In genomic region chr21:37783016-37783415, GRCh38 we compare ENCODE assay signal across 18 cellular contexts.
A peak's percentile ranks its signal among the peaks of the same experiment; 100 is the strongest.
DNase-seq lines count a peak whose midpoint lies in the region; ATAC-seq and TF ChIP-seq lines count a peak whose summit lies in the region.
"Had no signal": no experiment of that assay in that cellular context is flagged by ENCODE, and none has a peak within 500 bp of the region (broad histone marks: within the 10 kb centered on the region; RNA-seq: fewer than 3 reads in every experiment).

No MANE protein-coding gene starts in this region.

- no peak overlapping the region for H3K4me2 ChIP-seq in GM23248 (ENCODE audit: unreplicated experiment)
- H3K4me2 ChIP-seq: PC-9 had no signal

- H3K9ac ChIP-seq in GM23248, result no peak overlapping the region

- in situ Hi-C loops in GM23248 (cut with MboI), result no loop called here
- in situ Hi-C loops in brain microvascular endothelial cell (cut with HindIII; ENCODE audit: low pct_ligation_motif_present, low sequenced_read_pairs), result no loop called here

- H3K4me3 ChIP-seq in GM23248, result no peak overlapping the region
- H3K4me3 ChIP-seq in brain microvascular endothelial cell (ENCODE audit: low read depth, low read length), result no peak overlapping the region
- H3K4me3 ChIP-seq in fibroblast of the aortic adventitia (ENCODE audit: low read depth, low read length), result no peak overlapping the region
- no peak overlapping the region for H3K4me3 ChIP-seq in thyroid gland (replicated peaks in 1 of 3)
- H3K4me3 ChIP-seq: HAP-1, PC-9, SJSA1 had no signal

- no peaks in the 10 kb centered on the region for H4K20me1 ChIP-seq in GM23248 (ENCODE audit: insufficient read depth)

- H3K27me3 ChIP-seq in GM23248 (replicated peaks; ENCODE audit: insufficient read depth), result no peaks in the 10 kb centered on the region
- H3K27me3 ChIP-seq in brain microvascular endothelial cell (replicated peaks), result no peaks in the 10 kb centered on the region
- no peaks in the 10 kb centered on the region for H3K27me3 ChIP-seq in thyroid gland
- H3K27me3 ChIP-seq: SJSA1 had no signal

- H3K27ac ChIP-seq in GM23248 (no peak overlapping the region), brain microvascular endothelial cell (no peak overlapping the region), thyroid gland (no peak overlapping the region)
- H3K27ac ChIP-seq: C4-2B, HL-60, PC-9, SJSA1 had no signal

- H3K36me3 ChIP-seq in GM23248 (ENCODE audit: low read depth) (no peaks in the 10 kb centered on the region), brain microvascular endothelial cell (replicated peaks) (no peaks in the 10 kb centered on the region), thyroid gland (no peaks in the 10 kb centered on the region)
- H3K36me3 ChIP-seq: HAP-1, SJSA1 had no signal

- TF ChIP-seq CTCF in brain microvascular endothelial cell (IDR thresholded peaks at IDR 0.05; ENCODE audit: low read depth, low read length, missing control alignments) (no peak), fibroblast of the aortic adventitia (IDR thresholded peaks at IDR 0.05; ENCODE audit: insufficient read depth, low read length) (no peak), thyroid gland (IDR thresholded peaks at IDR 0.05) (no peak)

- DNase-seq in AG08395 (ENCODE audit: low spot score), result peak; percentile 31
- peak; percentile 42 for DNase-seq in GM23248
- DNase-seq in brain microvascular endothelial cell, result peak; percentile 51
- peak; percentile 16 for DNase-seq in fibroblast of the aortic adventitia (ENCODE audit: low read depth)
- DNase-seq in thyroid gland, result no peak
- no peak for DNase-seq in activated T-cell treated with anti-CD3 and anti-CD28 coated beads, Interleukin-2, amount 50 U/mL, for 48 hours
- DNase-seq in activated CD4-positive, alpha-beta T cell treated with anti-CD3 and anti-CD28 coated beads, Interleukin-2, amount 50 U/mL, for 48 hours, result no peak
- DNase-seq: DMS 273 treated with DMSO at 0.1 percent for 48 hours, NCI-H1417, NCI-H1930, NCI-H510A, NCI-H774, PC-9 had no signal

- H3K9me3 ChIP-seq in GM23248 (ENCODE audit: low read depth) (no peaks in the 10 kb centered on the region), thyroid gland (no peaks in the 10 kb centered on the region)
- H3K9me3 ChIP-seq: SJSA1 had no signal

- H3K4me1 ChIP-seq in GM23248 (ENCODE audit: insufficient read depth) (peaks cover 31% of the 10 kb centered on the region), thyroid gland (no peaks in the 10 kb centered on the region)
- H3K4me1 ChIP-seq: HAP-1 had no signal

- WGBS in GM23248 (ENCODE audit: low coverage in 1 of 2, low lambda C conversion rate in 2 of 2, missing lambda C conversion rate in 2 of 2), 2 experiments, result 73 to 77% methylated on average over 6 of the region's 6 CpGs
- WGBS in thyroid gland, 2 donors, result 91 to 93% methylated on average over 6 of the region's 6 CpGs

- H3F3A ChIP-seq in GM23248 (ENCODE audit: insufficient read depth), result peaks cover 11% of the 10 kb centered on the region

- H3K9me2 ChIP-seq in GM23248 (ENCODE audit: insufficient read depth), result no peaks in the 10 kb centered on the region

- H2AFZ ChIP-seq in GM23248, result no peak overlapping the region
- H2AFZ ChIP-seq: PC-9 had no signal

- no peaks in the 10 kb centered on the region for H3K79me2 ChIP-seq in GM23248 (ENCODE audit: insufficient read depth)

- TF ChIP-seq POLR2A in thyroid gland (IDR thresholded peaks at IDR 0.05), result no peak

- ATAC-seq in GM18867 (IDR thresholded peaks at IDR 0.05; ENCODE audit: unreplicated experiment), result no peak

- intact Hi-C loops in thyroid gland (cut with DNase I), result no loop called here

Comparison
In these comparisons a context has a peak if more than half of its experiments do, and no peak if none do; other contexts are left out.
1. DNase-seq: peak in AG08395 (single experiment), GM23248 (single experiment), brain microvascular endothelial cell (single experiment) and fibroblast of the aortic adventitia (single experiment); none in thyroid gland (0 of 2), activated T-cell treated with anti-CD3 and anti-CD28 coated beads, Interleukin-2, amount 50 U/mL, for 48 hours (0 of 2) and activated CD4-positive, alpha-beta T cell treated with anti-CD3 and anti-CD28 coated beads, Interleukin-2, amount 50 U/mL, for 48 hours (0 of 2).